Comparison of ENCODE assay signal across 21 cellular contexts in the genomic region with DNA sequence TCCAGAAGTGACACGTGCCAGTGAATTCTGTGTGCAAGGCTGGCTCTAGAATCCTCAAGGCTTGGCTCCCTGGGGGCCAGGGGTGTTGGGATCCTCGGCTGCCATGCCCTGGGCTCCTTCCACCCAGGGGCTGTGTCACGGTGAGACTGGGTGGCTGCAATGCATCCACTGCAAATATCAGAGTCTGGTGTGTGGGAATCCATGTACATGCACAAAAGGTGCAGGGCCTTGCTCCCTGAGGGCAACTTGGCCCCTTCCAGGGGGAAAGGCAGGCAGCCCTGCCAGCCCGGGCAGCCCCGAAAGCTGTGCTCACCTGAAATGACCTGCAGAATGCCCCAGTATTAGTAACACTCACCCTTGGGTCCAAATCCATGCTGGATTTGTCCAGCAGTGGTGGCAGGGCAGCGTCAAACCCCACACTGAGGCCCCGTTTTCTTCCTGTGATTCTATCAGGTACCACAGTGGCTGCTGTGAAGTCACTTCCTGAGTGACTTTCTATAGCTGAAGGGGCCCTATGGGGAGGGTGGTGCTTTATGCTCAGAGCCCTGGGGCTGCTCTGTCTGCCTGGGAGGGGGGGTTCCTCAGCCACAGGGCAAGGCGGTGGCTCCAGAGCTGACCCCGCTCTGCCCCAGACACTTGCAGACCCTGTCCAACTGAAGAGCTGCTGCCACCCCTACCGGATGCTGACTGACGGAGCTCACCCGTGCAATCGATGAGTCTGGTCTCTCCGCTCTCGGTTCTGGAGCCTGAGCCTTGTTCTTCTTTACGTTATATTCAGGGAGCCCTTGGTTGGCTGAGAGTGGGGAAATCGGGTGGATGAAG.
"Had no signal": no experiment of that assay in that cellular context is flagged by ENCODE, and none has a peak within 500 bp of the region (broad histone marks: within the 10 kb centered on the region; RNA-seq: fewer than 3 reads in every experiment).

No MANE protein-coding gene starts in this region.

- H3K9me3 ChIP-seq: left ventricle myocardium inferior, neutrophil, sigmoid colon, thoracic aorta, transverse colon had no signal

- DNase-seq: dermis blood vessel endothelial cell; foreskin keratinocyte; immature natural killer cell; left ventricle myocardium inferior; mesendoderm; naive thymus-derived CD4-positive, alpha-beta T cell; nephron progenitor cell; posterior cingulate gyrus; stimulated activated CD4-positive, alpha-beta T cell treated with anti-CD3 and anti-CD28 coated beads, Interleukin-2, amount 100 ng/mL, for 24 hours; stimulated activated CD4-positive, alpha-beta T cell treated with anti-CD3 and anti-CD28 coated beads, Interleukin-4, amount 100 ng/mL, for 4 hours; stimulated activated naive B cell treated with anti-CD40 and anti-IgM and Interleukin-4, amounts not matched to agents 10 μg/mL and 1 μg/mL and 100 μg/mL, for 72 hours; stimulated activated naive CD8-positive, alpha-beta T cell treated with anti-CD3 and anti-CD28 coated beads, Interleukin-15, amount 100 ng/mL, for 72 hours; transverse colon had no signal

- H3K4me3 ChIP-seq: left ventricle myocardium inferior, lung, sigmoid colon, skin epidermis, thoracic aorta, transverse colon had no signal

- H3K4me1 ChIP-seq: foreskin keratinocyte, left ventricle myocardium inferior, sigmoid colon, transverse colon had no signal

- H3K27me3 ChIP-seq: foreskin keratinocyte, neutrophil, sigmoid colon, transverse colon had no signal

- H3K27ac ChIP-seq: foreskin keratinocyte, left ventricle myocardium inferior, neutrophil, sigmoid colon, skin epidermis, thoracic aorta, transverse colon had no signal

- ATAC-seq: foreskin keratinocyte; naive thymus-derived CD4-positive, alpha-beta T cell; stimulated activated naive B cell treated with anti-CD40 and anti-IgM and Interleukin-4, amounts not matched to agents 10 μg/mL and 1 μg/mL and 100 μg/mL, for 72 hours; stimulated activated naive CD8-positive, alpha-beta T cell treated with anti-CD3 and anti-CD28 coated beads, Interleukin-15, amount 100 ng/mL, for 72 hours had no signal

- H3K36me3 ChIP-seq: left ventricle myocardium inferior, neutrophil, sigmoid colon, thoracic aorta, transverse colon had no signal

- FAIRE-seq: colon, keratinocyte, urothelium cell line had no signal
